34 cellular contexts compared by ENCODE assay signal in the genomic region with DNA sequence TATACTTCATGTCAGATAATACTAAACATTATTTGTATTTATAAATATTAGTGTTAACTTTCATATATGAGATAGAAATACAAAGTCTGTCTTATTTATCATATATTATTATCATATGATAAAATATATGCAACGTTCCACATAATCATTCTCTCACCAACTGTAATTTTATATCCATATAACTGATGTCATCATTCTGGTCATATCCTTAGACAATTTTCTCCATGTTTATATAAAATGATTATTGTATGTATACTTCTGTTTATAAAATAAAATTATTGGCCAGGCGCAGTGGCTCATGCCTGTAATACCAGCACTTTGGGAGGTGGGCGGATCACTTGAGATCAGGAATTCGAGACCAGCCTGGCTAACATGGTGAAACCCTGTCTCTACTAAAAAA.
"Had no signal": no experiment of that assay in that cellular context is flagged by ENCODE, and none has a peak within 500 bp of the region (broad histone marks: within the 10 kb centered on the region; RNA-seq: fewer than 3 reads in every experiment).

No MANE protein-coding gene starts in this region.

- DNase-seq: activated B cell treated with CpG ODN at 0.5 μM for 24 hours; activated CD4-positive, alpha-beta memory T cell treated with anti-CD3 and anti-CD28 coated beads for 36 hours; activated CD4-positive, alpha-beta T cell treated with anti-CD3 and anti-CD28 coated beads for 4 hours; activated CD4-positive, alpha-beta T cell treated with anti-CD3 and anti-CD28 coated beads, Interleukin-2, amount 10 ng/mL, durations not matched to agents 24 days and 14 days; activated CD4-positive, alpha-beta T cell treated with anti-CD3 and anti-CD28 coated beads, Interleukin-2, amount 50 U/mL, for 1 hour; activated CD4-positive, alpha-beta T cell treated with anti-CD3 and anti-CD28 coated beads, Interleukin-2, amount 50 U/mL, for 4 hours; activated CD4-positive, CD25-positive, alpha-beta regulatory T cell treated with anti-CD3 and anti-CD28 coated beads, Interleukin-2, amount 50 U/mL, for 72 hours; activated CD8-positive, alpha-beta memory T cell treated with anti-CD3 and anti-CD28 coated beads, Interleukin-2, amount 50 U/mL, for 4 hours; activated CD8-positive, alpha-beta T cell treated with anti-CD3 and anti-CD28 coated beads for 36 hours; activated effector memory CD4-positive, alpha-beta T cell treated with anti-CD3 and anti-CD28 coated beads, Interleukin-2, amount 50 U/mL, for 16 hours; activated gamma-delta T cell treated with Interleukin-2 at 50 U/mL for 16 hours; activated naive CD4-positive, alpha-beta T cell; activated naive CD4-positive, alpha-beta T cell treated with anti-CD3 and anti-CD28 coated beads for 36 hours; activated naive CD4-positive, alpha-beta T cell treated with anti-CD3 and anti-CD28 coated beads, Interleukin-2, amount 50 U/mL, for 16 hours; activated naive CD8-positive, alpha-beta T cell treated with anti-CD3 and anti-CD28 coated beads for 36 hours; activated T-cell treated with anti-CD3 and anti-CD28 coated beads for 4 hours; activated T-cell treated with anti-CD3 and anti-CD28 coated beads, Interleukin-2, amount 50 U/mL, for 1 hour; activated T-cell treated with anti-CD3 and anti-CD28 coated beads, Interleukin-2, amount 50 U/mL, for 4 hours; activated T-cell treated with anti-CD3 and anti-CD28 coated beads, Interleukin-2, amount 50 U/mL, for 72 hours; adrenal gland; amniotic stem cell; aorta; body of pancreas; brain microvascular endothelial cell; central memory CD4-positive, alpha-beta T cell; T-helper 1 cell; T-helper 2 cell; T-helper 9 cell had no signal

- H3K27ac ChIP-seq: adrenal gland, body of pancreas, brain microvascular endothelial cell, breast epithelium, VCaP had no signal

- H3K9me3 ChIP-seq: adrenal gland, body of pancreas had no signal

- ATAC-seq: activated CD8-positive, alpha-beta T cell treated with anti-CD3 and anti-CD28 coated beads for 36 hours; activated naive CD4-positive, alpha-beta T cell treated with anti-CD3 and anti-CD28 coated beads, Interleukin-2, amount 50 U/mL, for 72 hours; activated T-cell treated with anti-CD3 and anti-CD28 coated beads, Interleukin-2, amount 50 U/mL, for 4 hours; activated T-cell treated with anti-CD3 and anti-CD28 coated beads, Interleukin-2, amount 50 U/mL, for 72 hours; activated T-helper 17 cell treated with anti-CD3 and anti-CD28 coated beads, Interleukin-2, amount 50 U/mL, for 72 hours; body of pancreas had no signal

- FAIRE-seq: astrocyte, TTC549 had no signal

- H3K4me3 ChIP-seq: adrenal gland, body of pancreas, breast epithelium had no signal

- H3K4me1 ChIP-seq: adrenal gland, body of pancreas, breast epithelium had no signal

- H3K27me3 ChIP-seq: adrenal gland, body of pancreas, brain microvascular endothelial cell, breast epithelium had no signal

- H3K36me3 ChIP-seq: adrenal gland, brain microvascular endothelial cell, breast epithelium had no signal
